Comparison of ENCODE assay signal across 1 cellular context in genomic region chr15:43105778-43106485, GRCh38.
TF ChIP-seq lines count a peak whose summit lies in the region.

Gene UBR1 (minus strand): TSS chr15:43106038. CDS start chr15:43106022, 16 bp downstream.

TF ChIP-seq in GM12878, 131 proteins besides CTCF, POLR2A, EP300 and RAD21 (continued from another document and continues in another):
- TF ChIP-seq E2F4 (IDR thresholded peaks at IDR 0.05; ENCODE audit: low read depth, low read length) (no peak), ATF2 (IDR thresholded peaks at IDR 0.05; ENCODE audit: low read length) (no peak), ZNF687 (IDR thresholded peaks at IDR 0.05) (0 out of 2 replicates have a peak, but pooled peaks have one; percentile 60), HSF1 (IDR thresholded peaks at IDR 0.05; ENCODE audit: low read depth, low read length) (0 out of 2 replicates have a peak, but pooled peaks have one; percentile 12), TCF3 (IDR thresholded peaks at IDR 0.05; ENCODE audit: borderline replicate concordance, insufficient read depth, low read depth, low read length) (peak; percentile 18; the same call in 1 of the 2 replicates), CBFB (IDR thresholded peaks at IDR 0.05; ENCODE audit: low read depth) (peak; percentile 85; the same call in 1 of the 2 replicates), ZNF622 (IDR thresholded peaks at IDR 0.05) (no peak), CREM (IDR thresholded peaks at IDR 0.05; ENCODE audit: low read depth) (peak; percentile 85), ELK1 (IDR thresholded peaks at IDR 0.05; ENCODE audit: low read depth, low read length) (peak; percentile 59), NR2F1 (conservative IDR thresholded peaks at IDR 0.05) (no peak), USF1 (IDR thresholded peaks at IDR 0.05; ENCODE audit: borderline replicate concordance, extremely low read length, insufficient read depth, low read depth, low read length) (no peak), SMARCA5 (IDR thresholded peaks at IDR 0.05) (no peak), E4F1 (IDR thresholded peaks at IDR 0.05; ENCODE audit: borderline replicate concordance, partially characterized antibody) (peak; percentile 98), CBX5 (IDR thresholded peaks at IDR 0.05; ENCODE audit: low read depth) (no peak), PAX8 (IDR thresholded peaks at IDR 0.05) (peak; percentile 64; the same call in 1 of the 2 replicates), NKRF (conservative IDR thresholded peaks at IDR 0.05) (peak; percentile 43; the same call in 1 of the 2 replicates), JUND (IDR thresholded peaks at IDR 0.05; ENCODE audit: low read depth, low read length) (no peak), SREBF2 (IDR thresholded peaks at IDR 0.05; ENCODE audit: low read length) (peak; percentile 30; the same call in 1 of the 2 replicates), ATF7 (IDR thresholded peaks at IDR 0.05; ENCODE audit: low read depth) (peak; percentile 77), IRF5 (IDR thresholded peaks at IDR 0.05; ENCODE audit: borderline replicate concordance) (no peak), ZNF384 (IDR thresholded peaks at IDR 0.05; ENCODE audit: borderline replicate concordance, low read depth, low read length) (peak; percentile 90), IRF3 (IDR thresholded peaks at IDR 0.05) (peak; percentile 68; the same call in 1 of the 2 replicates), WRNIP1 (IDR thresholded peaks at IDR 0.05; ENCODE audit: borderline replicate concordance, low read depth, low read length) (no peak), SMAD5 (IDR thresholded peaks at IDR 0.05; ENCODE audit: low read depth) (peak; percentile 59; the same call in 1 of the 2 replicates), SRF (IDR thresholded peaks at IDR 0.05; ENCODE audit: low read depth in 2 of 2, low read length in 2 of 2) (no peak), POU2F2 (IDR thresholded peaks at IDR 0.05; ENCODE audit: borderline replicate concordance, low read depth, low read length) (peak; percentile 52; the same call in 1 of the 3 replicates), BACH1 (IDR thresholded peaks at IDR 0.05; ENCODE audit: borderline replicate concordance) (peak; percentile 26; the same call in 1 of the 2 replicates), NFXL1 (IDR thresholded peaks at IDR 0.05; ENCODE audit: borderline replicate concordance) (no peak), ZNF592 (IDR thresholded peaks at IDR 0.05) (no peak), HCFC1 (IDR thresholded peaks at IDR 0.05; ENCODE audit: low read length) (no peak; the same call in 1 of the 2 replicates)
